In the genomic region with DNA sequence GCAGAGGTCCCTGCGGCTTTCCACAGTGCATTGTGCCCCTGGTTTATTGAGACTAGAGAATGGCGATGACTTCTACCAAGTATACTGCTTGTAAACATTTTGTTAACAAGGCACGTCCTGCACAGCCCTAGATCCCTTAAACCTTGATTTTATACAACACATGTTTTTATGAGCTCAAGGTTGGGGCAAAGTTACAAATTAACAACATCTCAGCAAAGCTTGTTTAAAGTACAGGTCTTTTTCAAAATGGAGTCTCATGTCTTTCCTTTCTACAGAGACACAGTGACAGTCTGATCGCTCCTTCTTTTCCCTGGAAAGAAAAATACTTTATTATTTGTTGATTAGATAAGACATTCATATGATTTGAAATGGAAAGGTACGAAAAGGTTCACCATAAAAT, we compare ENCODE assay signal across 1 cellular context. TPM values are rescaled to one million over a fixed set of nuclear protein-coding genes. Genes with fewer than 3 reads are reported as not detected.
"Had no signal": no experiment of that assay in that cellular context is flagged by ENCODE, and none has a peak within 500 bp of the region (broad histone marks: within the 10 kb centered on the region; RNA-seq: fewer than 3 reads in every experiment).

No MANE protein-coding gene starts in this region.

RNA-seq across cellular contexts. Expression of gene MUC20, which starts 8.0 kb away (rescaled TPM):
- polyA plus RNA-seq: endothelial cell of umbilical vein had no signal
